ENCODE assay signal across 8 cellular contexts in genomic region chr5:42908509-42909488, GRCh38.
DNase-seq lines count a peak whose midpoint lies in the region; ATAC-seq and TF ChIP-seq lines count a peak whose summit lies in the region.

No MANE protein-coding gene starts in this region.

- peak overlapping the region; percentile 88 to 97 (median 93) for H3K4me3 Mint-ChIP-seq in CD4-positive, alpha-beta memory T cell
- peak overlapping the region; percentile 90 for H3K4me3 Mint-ChIP-seq in activated CD8-positive, alpha-beta T cell treated with anti-CD3 and anti-CD28 coated beads for 36 hours

- H3K4me1 ChIP-seq in CD4-positive, alpha-beta memory T cell (ENCODE audit: insufficient read depth, low read length) = peaks cover 7% of the 10 kb centered on the region
- H3K4me1 ChIP-seq in effector memory CD4-positive, alpha-beta T cell (ENCODE audit: control insufficient read depth, insufficient read depth, low read length, poor library complexity, severe bottlenecking) = no peaks in the 10 kb centered on the region

- peak; percentile 89 to 90 (median 89) for DNase-seq in CD4-positive, alpha-beta memory T cell
- peak; percentile 82 for DNase-seq in HK-2 (ENCODE audit: unreplicated experiment)
- peak; percentile 86 for DNase-seq in NCI-H82 (lab: John Stamatoyannopoulos, UW)
- peak; percentile 94 for DNase-seq in activated CD8-positive, alpha-beta T cell treated with anti-CD3 and anti-CD28 coated beads for 36 hours
- peak; percentile 75 to 87 (median 81) for DNase-seq in effector memory CD4-positive, alpha-beta T cell
- DNase-seq in lung microvascular endothelial cell (ENCODE audit: low read depth in 2 of 2) = peak; percentile 88 to 91
- peak; percentile 81 to 88 (median 87) for DNase-seq in stimulated activated CD4-positive, alpha-beta T cell treated with anti-CD3 and anti-CD28 coated beads, TNF-alpha, amount 100 ng/mL, for 24 hours (ENCODE audit: low read depth in 3 of 3)

- H3K4me3 ChIP-seq in CD4-positive, alpha-beta memory T cell (ENCODE audit: low read length in 2 of 2) = peak overlapping the region; percentile 40 to 56
- peak overlapping the region; percentile 52 for H3K4me3 ChIP-seq in effector memory CD4-positive, alpha-beta T cell (ENCODE audit: insufficient read depth, low read depth, low read length, poor library complexity, severe bottlenecking)

- peak; percentile 92 for ATAC-seq in GM19463 (IDR thresholded peaks at IDR 0.05; ENCODE audit: unreplicated experiment)
- ATAC-seq in activated CD8-positive, alpha-beta T cell treated with anti-CD3 and anti-CD28 coated beads for 36 hours = peak; percentile 94

- no peaks in the 10 kb centered on the region for H3K36me3 ChIP-seq in CD4-positive, alpha-beta memory T cell (ENCODE audit: insufficient read depth, low read length)
- H3K36me3 ChIP-seq in effector memory CD4-positive, alpha-beta T cell (ENCODE audit: control insufficient read depth, insufficient read depth, low read length) = no peaks in the 10 kb centered on the region

- H3K27me3 Mint-ChIP-seq in CD4-positive, alpha-beta memory T cell = peaks cover 10% of the 10 kb centered on the region in 2 donors
- peaks cover 10% of the 10 kb centered on the region for H3K27me3 Mint-ChIP-seq in activated CD8-positive, alpha-beta T cell treated with anti-CD3 and anti-CD28 coated beads for 36 hours

- POLR2A ChIA-PET in CD4-positive, alpha-beta memory T cell (lab: Charles Lee; ENCODE audit: partially characterized antibody) = interaction anchor here (0.6 to 7.9 kb wide), 16 partner anchors 19 to 984 kb away, joined by 3 to 177 read pairs (median 16); partner anchors contain the start of genes ANXA2R, C5orf34, FBXO4 and HMGCS1
- POLR2A ChIA-PET in activated CD8-positive, alpha-beta T cell treated with anti-CD3 and anti-CD28 coated beads for 36 hours (lab: Charles Lee) = interaction anchor here (0.9 to 3.1 kb wide), 12 partner anchors 30 to 404 kb away, joined by 3 to 10 read pairs (median 4); partner anchors contain the start of gene HMGCS1

- no peaks in the 10 kb centered on the region for H3K9me3 ChIP-seq in CD4-positive, alpha-beta memory T cell (ENCODE audit: control insufficient read depth in 1 of 2, low read length in 2 of 2)
- no peaks in the 10 kb centered on the region for H3K9me3 ChIP-seq in effector memory CD4-positive, alpha-beta T cell (ENCODE audit: control insufficient read depth, low read length)

- H3K27me3 ChIP-seq in CD4-positive, alpha-beta memory T cell (ENCODE audit: insufficient read depth, low read length) = no peaks in the 10 kb centered on the region
- no peaks in the 10 kb centered on the region for H3K27me3 ChIP-seq in effector memory CD4-positive, alpha-beta T cell (replicated peaks; ENCODE audit: control insufficient read depth, insufficient read depth, low read length, poor library complexity, severe bottlenecking)

- peaks cover 8 to 18% (median 12%) of the 10 kb centered on the region in 4 donors for H3K4me1 Mint-ChIP-seq in CD4-positive, alpha-beta memory T cell
- peaks cover 13% of the 10 kb centered on the region for H3K4me1 Mint-ChIP-seq in activated CD8-positive, alpha-beta T cell treated with anti-CD3 and anti-CD28 coated beads for 36 hours (ENCODE audit: low read depth)

- intact Hi-C loops in CD4-positive, alpha-beta memory T cell (cut with micrococcal nuclease) = loop anchor here (1.0 to 5.0 kb wide), 10 partner anchors 40 to 1036 kb away; partner anchors contain the start of genes OXCT1, TMEM267 and ZNF131
- intact Hi-C loops in activated CD8-positive, alpha-beta T cell treated with anti-CD3 and anti-CD28 coated beads for 36 hours (cut with micrococcal nuclease) = loop anchor here (2.0 kb wide), 2 partner anchors 42 to 132 kb away; partner anchors contain the start of gene ANXA2R

- H3K9me3 Mint-ChIP-seq in CD4-positive, alpha-beta memory T cell = peaks cover 0 to 2% (median 0%) of the 10 kb centered on the region in 8 donors
- no peaks in the 10 kb centered on the region for H3K9me3 Mint-ChIP-seq in activated CD8-positive, alpha-beta T cell treated with anti-CD3 and anti-CD28 coated beads for 36 hours

- TF ChIP-seq CTCF in activated CD8-positive, alpha-beta T cell treated with anti-CD3 and anti-CD28 coated beads for 36 hours (IDR thresholded peaks at IDR 0.05) = peak; percentile 94

- peak overlapping the region; percentile 44 for H3K27ac ChIP-seq in CD4-positive, alpha-beta memory T cell (ENCODE audit: low read depth, low read length)
- peak overlapping the region; percentile 30 for H3K27ac ChIP-seq in effector memory CD4-positive, alpha-beta T cell (ENCODE audit: insufficient read depth, low read length, poor library complexity, severe bottlenecking)

- H3K27ac Mint-ChIP-seq in CD4-positive, alpha-beta memory T cell = peak overlapping the region; percentile 66 to 97 (median 95)
- H3K27ac Mint-ChIP-seq in activated CD8-positive, alpha-beta T cell treated with anti-CD3 and anti-CD28 coated beads for 36 hours = peak overlapping the region; percentile 72

- CTCF ChIA-PET in CD4-positive, alpha-beta memory T cell (lab: Charles Lee; ENCODE audit: partially characterized antibody) = interaction anchor here (0.5 to 8.1 kb wide), 53 partner anchors 10 to 985 kb away, joined by 3 to 134 read pairs (median 6); partner anchors contain the start of genes ANXA2R, HMGCS1, TMEM267 and ZNF131
- CTCF ChIA-PET in activated CD8-positive, alpha-beta T cell treated with anti-CD3 and anti-CD28 coated beads for 36 hours (lab: Charles Lee) = interaction anchor here (0.7 to 6.8 kb wide), 51 partner anchors 8 to 575 kb away, joined by 3 to 74 read pairs (median 4); partner anchors contain the start of gene TMEM267

- peaks cover 0 to 2% of the 10 kb centered on the region in 2 donors for H3K36me3 Mint-ChIP-seq in CD4-positive, alpha-beta memory T cell
- H3K36me3 Mint-ChIP-seq in activated CD8-positive, alpha-beta T cell treated with anti-CD3 and anti-CD28 coated beads for 36 hours (ENCODE audit: low read depth) = no peaks in the 10 kb centered on the region

Comparison
In these comparisons a context has a peak if more than half of its experiments do, and no peak if none do; other contexts are left out.
1. Peak in every context shown above with its lines: DNase-seq, ATAC-seq, H3K4me3 ChIP-seq and H3K27ac ChIP-seq.